10 cellular contexts compared by ENCODE assay signal in genomic region chr5:93359296-93359957, GRCh38.
DNase-seq lines count a peak whose midpoint lies in the region; TF ChIP-seq lines count a peak whose summit lies in the region.
"Had no signal": no experiment of that assay in that cellular context is flagged by ENCODE, and none has a peak within 500 bp of the region (broad histone marks: within the 10 kb centered on the region; RNA-seq: fewer than 3 reads in every experiment).

No MANE protein-coding gene starts in this region.

- no peaks in the 10 kb centered on the region for H3K36me3 ChIP-seq in effector memory CD4-positive, alpha-beta T cell (ENCODE audit: control insufficient read depth, insufficient read depth, low read length)

- H3K4me3 ChIP-seq in HFF-Myc (replicated peaks; ENCODE audit: low read depth, low read length) (no peak overlapping the region), lower leg skin (ENCODE audit: low read depth, poor library complexity, severe bottlenecking) (no peak overlapping the region)
- H3K4me3 ChIP-seq in effector memory CD4-positive, alpha-beta T cell (ENCODE audit: insufficient read depth, low read depth, low read length, poor library complexity, severe bottlenecking) = no peak overlapping the region

- POLR2A ChIA-PET in RWPE1 (lab: Yijun Ruan, JAX; ENCODE audit: low non-redundant PET) = no interaction called here

- CTCF ChIA-PET in RWPE1 (lab: Yijun Ruan, JAX) = interaction anchor here (1.1 to 1.3 kb wide), 2 partner anchors 85 to 267 kb away, joined by 4 to 5 read pairs; no protein-coding TSS in a partner anchor

- WGBS in lower leg skin, 2 donors = 39 to 45% methylated on average over 9 of the region's 9 CpGs

- no peaks in the 10 kb centered on the region for H3K27me3 ChIP-seq in effector memory CD4-positive, alpha-beta T cell (replicated peaks; ENCODE audit: control insufficient read depth, insufficient read depth, low read length, poor library complexity, severe bottlenecking)

- DNase-seq in HFF-Myc (ENCODE audit: extremely low read depth, low read depth) = peak; percentile 44
- peak; percentile 78 for DNase-seq in RWPE1 (ENCODE audit: low spot score)
- peak; percentile 74 for DNase-seq in fibroblast of peridontal ligament (ENCODE audit: extremely low read depth)
- peak; percentile 99 for DNase-seq in pulmonary artery endothelial cell (ENCODE audit: low read depth, low spot score)
- no peak for DNase-seq in ecto neural progenitor cell (ENCODE audit: low spot score)
- DNase-seq in lower leg skin (ENCODE audit: low spot score in 2 of 2) = no peak
- no peak for DNase-seq in GM20000 (ENCODE audit: low spot score)
- DNase-seq in effector memory CD4-positive, alpha-beta T cell = no peak
- DNase-seq: stimulated activated CD4-positive, alpha-beta T cell treated with anti-CD3 and anti-CD28 coated beads, Interleukin-2, amount 100 ng/mL, for 48 hours; T1000 had no signal

- H3K4me1 ChIP-seq in effector memory CD4-positive, alpha-beta T cell (ENCODE audit: control insufficient read depth, insufficient read depth, low read length, poor library complexity, severe bottlenecking) = no peaks in the 10 kb centered on the region

- no peak for TF ChIP-seq POLR2A in lower leg skin (IDR thresholded peaks at IDR 0.05)

- peak overlapping the region; percentile 84 for H3K27ac ChIP-seq in RWPE1
- H3K27ac ChIP-seq in effector memory CD4-positive, alpha-beta T cell (ENCODE audit: insufficient read depth, low read length, poor library complexity, severe bottlenecking) = no peak overlapping the region

- no peaks in the 10 kb centered on the region for H3K9me3 ChIP-seq in effector memory CD4-positive, alpha-beta T cell (ENCODE audit: control insufficient read depth, low read length)

- intact Hi-C loops in lower leg skin (cut with DNase I; ENCODE audit: low total_unique reads) = no loop called here

- no peak for TF ChIP-seq CTCF in HFF-Myc (IDR thresholded peaks at IDR 0.05; ENCODE audit: low read depth, low read length, missing control alignments)
- TF ChIP-seq CTCF in RWPE1 (conservative IDR thresholded peaks at IDR 0.05; ENCODE audit: low read depth) = no peak
- no peak for TF ChIP-seq CTCF in lower leg skin (IDR thresholded peaks at IDR 0.05)
- TF ChIP-seq CTCF in GM20000 (IDR thresholded peaks at IDR 0.05; ENCODE audit: extremely low read depth, missing control alignments) = no peak

Comparison
In these comparisons a context has a peak if more than half of its experiments do, and no peak if none do; other contexts are left out.
1. DNase-seq: peak in HFF-Myc (single experiment), RWPE1 (single experiment), fibroblast of peridontal ligament (single experiment) and pulmonary artery endothelial cell (single experiment); none in ecto neural progenitor cell (single experiment), lower leg skin (0 of 2), GM20000 (single experiment) and effector memory CD4-positive, alpha-beta T cell (0 of 3).